30 cellular contexts compared by ENCODE assay signal in the genomic region with DNA sequence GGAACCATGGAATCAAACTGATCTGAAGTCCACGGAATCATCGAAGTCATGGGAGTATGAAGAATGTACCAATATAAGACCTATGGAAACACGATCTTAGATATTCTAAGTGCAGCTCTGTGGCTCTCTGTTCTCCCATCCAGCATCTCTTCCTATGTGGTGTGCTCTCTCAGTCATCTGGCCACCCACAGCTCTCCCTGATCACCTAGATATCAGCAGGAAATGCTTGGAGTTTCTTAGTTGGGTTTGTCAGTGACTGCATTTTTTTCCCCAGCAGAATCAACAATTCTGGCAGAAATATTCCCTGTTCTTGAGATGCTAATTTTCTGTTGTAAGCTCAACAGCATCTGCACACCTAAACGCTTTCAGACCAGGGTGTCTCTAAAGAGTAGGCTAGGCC.
"Had no signal": no experiment of that assay in that cellular context is flagged by ENCODE, and none has a peak within 500 bp of the region (broad histone marks: within the 10 kb centered on the region; RNA-seq: fewer than 3 reads in every experiment).

No MANE protein-coding gene starts in this region.

- H3K9me3 ChIP-seq: adrenal gland, ascending aorta, esophagus muscularis mucosa, ovary, prostate gland, upper lobe of right lung had no signal

- H3K4me2 ChIP-seq: hepatocyte had no signal

- H3K4me1 ChIP-seq: adrenal gland, esophagus muscularis mucosa, prostate gland, upper lobe of right lung had no signal

- H3K4me1 Mint-ChIP-seq: activated naive CD8-positive, alpha-beta T cell treated with anti-CD3 and anti-CD28 coated beads for 36 hours; immature natural killer cell; stimulated activated effector memory CD8-positive, alpha-beta T cell treated with anti-CD3 and anti-CD28 coated beads, Interleukin-12 subunit alpha, Interleukin-12 subunit beta, amount 100 ng/mL, for 72 hours had no signal

- H3K4me3 ChIP-seq: adrenal gland, ascending aorta, esophagus muscularis mucosa, hepatocyte, ovary, prostate gland, skin epidermis, upper lobe of right lung had no signal

- H3K9me3 Mint-ChIP-seq: activated naive CD4-positive, alpha-beta T cell treated with anti-CD3 and anti-CD28 coated beads for 36 hours; activated naive CD8-positive, alpha-beta T cell treated with anti-CD3 and anti-CD28 coated beads for 36 hours; dendritic cell treated with granulocyte-macrophage colony-stimulating factor and Interleukin-4, amounts not matched to agents 40 ng/mL and 50 ng/mL, for 4 days; immature natural killer cell; stimulated activated effector memory CD8-positive, alpha-beta T cell treated with anti-CD3 and anti-CD28 coated beads, Interleukin-12 subunit alpha, Interleukin-12 subunit beta, amount 100 ng/mL, for 72 hours; stimulated activated naive CD8-positive, alpha-beta T cell treated with anti-CD3 and anti-CD28 coated beads, Interleukin-15, Interleukin-2, amounts not matched to agents 100 ng/mL and 50 ng/mL, for 24 hours had no signal

- H3K27ac Mint-ChIP-seq: activated naive CD4-positive, alpha-beta T cell treated with anti-CD3 and anti-CD28 coated beads for 36 hours; activated naive CD8-positive, alpha-beta T cell treated with anti-CD3 and anti-CD28 coated beads for 36 hours; dendritic cell treated with granulocyte-macrophage colony-stimulating factor and Interleukin-4, amounts not matched to agents 40 ng/mL and 50 ng/mL, for 4 days; immature natural killer cell; naive thymus-derived CD4-positive, alpha-beta T cell; stimulated activated effector memory CD8-positive, alpha-beta T cell treated with anti-CD3 and anti-CD28 coated beads, Interleukin-12 subunit alpha, Interleukin-12 subunit beta, amount 100 ng/mL, for 72 hours; stimulated activated naive CD8-positive, alpha-beta T cell treated with anti-CD3 and anti-CD28 coated beads, Interleukin-15, Interleukin-2, amounts not matched to agents 100 ng/mL and 50 ng/mL, for 24 hours had no signal

- H3K27me3 ChIP-seq: adrenal gland, ascending aorta, esophagus muscularis mucosa, hepatocyte, ovary had no signal

- H3K79me2 ChIP-seq: hepatocyte had no signal

- H3K27ac ChIP-seq: adrenal gland, ascending aorta, esophagus muscularis mucosa, hepatocyte, ovary, prostate gland, skin epidermis, upper lobe of right lung, VCaP had no signal

- ATAC-seq: activated CD4-positive, CD25-positive, alpha-beta regulatory T cell treated with anti-CD3 and anti-CD28 coated beads, Interleukin-2, amount 50 U/mL, for 24 hours; naive thymus-derived CD4-positive, alpha-beta T cell; sciatic nerve; stimulated activated effector memory CD8-positive, alpha-beta T cell treated with anti-CD3 and anti-CD28 coated beads, Interleukin-12 subunit alpha, Interleukin-12 subunit beta, amount 100 ng/mL, for 72 hours; upper lobe of right lung had no signal

- DNase-seq: activated CD4-positive, alpha-beta T cell treated with anti-CD3 and anti-CD28 coated beads for 48 hours; activated CD4-positive, alpha-beta T cell treated with anti-CD3 and anti-CD28 coated beads, Interleukin-2, amount 50 U/mL, for 48 hours; activated CD8-positive, alpha-beta memory T cell treated with anti-CD3 and anti-CD28 coated beads for 24 hours; activated effector memory CD4-positive, alpha-beta T cell treated with Interleukin-2 at 50 U/mL for 16 hours; activated naive CD4-positive, alpha-beta T cell treated with anti-CD3 and anti-CD28 coated beads for 36 hours; activated naive CD8-positive, alpha-beta T cell treated with anti-CD3 and anti-CD28 coated beads for 36 hours; adrenal gland; central memory CD4-positive, alpha-beta T cell; foreskin melanocyte; glutamatergic neuron; immature natural killer cell; midbrain; naive thymus-derived CD4-positive, alpha-beta T cell; ovary; retina; stimulated activated CD4-positive, alpha-beta T cell treated with anti-CD3 and anti-CD28 coated beads, Interleukin-12 subunit alpha, Interleukin-12 subunit beta, amount 100 ng/mL, for 4 hours; stimulated activated CD4-positive, alpha-beta T cell treated with anti-CD3 and anti-CD28 coated beads, Interleukin-4, amount 100 ng/mL, for 24 hours; T-helper 9 cell; upper lobe of right lung had no signal

- H2AFZ ChIP-seq: hepatocyte had no signal

- H3K36me3 Mint-ChIP-seq: activated naive CD8-positive, alpha-beta T cell treated with anti-CD3 and anti-CD28 coated beads for 36 hours; immature natural killer cell; naive thymus-derived CD4-positive, alpha-beta T cell; stimulated activated effector memory CD8-positive, alpha-beta T cell treated with anti-CD3 and anti-CD28 coated beads, Interleukin-12 subunit alpha, Interleukin-12 subunit beta, amount 100 ng/mL, for 72 hours had no signal

- H3K4me3 Mint-ChIP-seq: activated naive CD4-positive, alpha-beta T cell treated with anti-CD3 and anti-CD28 coated beads for 36 hours; activated naive CD8-positive, alpha-beta T cell treated with anti-CD3 and anti-CD28 coated beads for 36 hours; dendritic cell treated with granulocyte-macrophage colony-stimulating factor and Interleukin-4, amounts not matched to agents 40 ng/mL and 50 ng/mL, for 4 days; immature natural killer cell; naive thymus-derived CD4-positive, alpha-beta T cell; stimulated activated effector memory CD8-positive, alpha-beta T cell treated with anti-CD3 and anti-CD28 coated beads, Interleukin-12 subunit alpha, Interleukin-12 subunit beta, amount 100 ng/mL, for 72 hours; stimulated activated naive CD8-positive, alpha-beta T cell treated with anti-CD3 and anti-CD28 coated beads, Interleukin-15, Interleukin-2, amounts not matched to agents 100 ng/mL and 50 ng/mL, for 24 hours had no signal

- H3K36me3 ChIP-seq: adrenal gland, ascending aorta, esophagus muscularis mucosa, ovary, prostate gland, upper lobe of right lung had no signal

- H3K27me3 Mint-ChIP-seq: dendritic cell treated with granulocyte-macrophage colony-stimulating factor and Interleukin-4, amounts not matched to agents 40 ng/mL and 50 ng/mL, for 4 days had no signal
